18 cellular contexts compared by ENCODE assay signal in the genomic region with DNA sequence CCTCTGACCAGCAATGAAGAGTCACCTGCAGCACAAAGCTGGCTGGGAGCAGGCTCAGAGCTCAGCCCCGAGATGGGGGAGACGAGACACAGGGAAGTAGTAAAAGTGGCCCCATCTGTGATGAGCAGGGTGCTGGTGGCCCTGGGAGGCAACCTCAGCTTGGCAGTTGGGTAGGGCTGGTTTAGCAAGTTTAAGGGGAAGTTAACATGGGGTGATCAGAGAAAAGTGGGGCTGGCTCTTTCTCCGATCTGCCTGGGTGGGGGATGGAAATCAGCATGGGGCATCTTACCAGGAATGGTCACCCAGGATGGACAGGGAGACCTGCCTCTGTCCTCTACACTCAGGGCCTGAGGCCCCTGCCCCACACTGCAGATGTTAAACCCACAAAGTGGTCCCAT.
"Had no signal": no experiment of that assay in that cellular context is flagged by ENCODE, and none has a peak within 500 bp of the region (broad histone marks: within the 10 kb centered on the region; RNA-seq: fewer than 3 reads in every experiment).

No MANE protein-coding gene starts in this region.

- DNase-seq: activated CD4-positive, alpha-beta T cell treated with anti-CD3 and anti-CD28 coated beads, Interleukin-2, amount 50 U/mL, for 4 hours; activated naive CD4-positive, alpha-beta T cell treated with Interleukin-2 at 50 U/mL for 16 hours; activated naive CD8-positive, alpha-beta T cell treated with anti-CD3 and anti-CD28 coated beads, Interleukin-2, amount 50 U/mL, for 24 hours; anterior cingulate cortex; brain microvascular endothelial cell; effector CD4-positive, alpha-beta T cell; gastrocnemius medialis; left ventricle myocardium inferior; mammary epithelial cell; stimulated activated CD4-positive, alpha-beta T cell treated with anti-CD3 and anti-CD28 coated beads, Interleukin-15, amount 100 ng/mL, for 24 hours; stimulated activated CD4-positive, alpha-beta T cell treated with anti-CD3 and anti-CD28 coated beads, Interleukin-2, amount 100 ng/mL, for 48 hours; stimulated activated naive CD8-positive, alpha-beta T cell treated with anti-CD3 and anti-CD28 coated beads, Interleukin-15, amount 100 ng/mL, for 72 hours; T-helper 2 cell; trophoblast cell had no signal

- H3K27me3 ChIP-seq: brain microvascular endothelial cell, gastrocnemius medialis, vagina had no signal

- H3K9me3 ChIP-seq: gastrocnemius medialis, left ventricle myocardium inferior, vagina had no signal

- H3K27ac ChIP-seq: brain microvascular endothelial cell, coronary artery, gastrocnemius medialis, left ventricle myocardium inferior, skin epidermis, vagina, VCaP had no signal

- H3K36me3 ChIP-seq: brain microvascular endothelial cell, gastrocnemius medialis, left ventricle myocardium inferior, vagina had no signal

- H3K4me3 ChIP-seq: coronary artery, gastrocnemius medialis, left ventricle myocardium inferior, skin epidermis, vagina had no signal
